In the genomic region with DNA sequence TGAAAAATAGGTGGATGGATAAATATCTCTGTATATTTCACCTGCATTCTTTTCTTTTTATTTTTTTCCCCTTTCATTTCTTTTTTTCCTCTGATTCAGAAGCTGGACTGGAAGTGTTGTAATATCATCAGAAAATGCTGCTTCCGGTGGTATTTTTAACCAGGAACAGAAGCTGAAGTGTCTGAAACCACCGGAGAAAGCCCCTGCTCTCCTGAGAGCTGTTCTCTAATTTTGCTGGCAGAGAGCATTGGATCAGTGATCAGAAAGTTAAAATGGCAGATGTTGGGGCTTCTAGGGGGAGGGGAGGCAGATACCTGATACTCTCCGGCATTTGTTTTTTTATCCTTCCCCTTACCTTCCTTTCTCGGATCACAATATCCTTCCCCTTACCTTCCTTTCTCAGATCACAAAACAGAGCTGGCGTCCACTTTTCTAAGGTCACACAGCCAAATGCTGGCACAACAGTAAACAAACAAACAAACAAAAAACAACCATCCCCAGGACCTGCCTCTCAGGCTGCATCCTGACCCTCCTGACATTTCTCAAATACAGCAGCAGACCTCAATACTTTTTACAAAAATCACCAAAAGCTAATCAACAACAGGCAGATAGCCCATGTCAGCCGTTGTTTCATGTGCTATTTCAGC, we compare ENCODE assay signal across 8 cellular contexts.
DNase-seq lines count a peak whose midpoint lies in the region; ATAC-seq, FAIRE-seq and TF ChIP-seq lines count a peak whose summit lies in the region.

No MANE protein-coding gene starts in this region.

- in situ Hi-C loops in HepG2 (cut with HindIII; ENCODE audit: extremely low pct_ligation_motif_present, low pct_unique_long_range_greater_than_20kb): no loop called here

- BruUV-seq in HepG2 (replicated peaks; lab: Mats Ljungman, UMichigan): no TSS peak

- no peak for TF ChIP-seq POLR2A in HepG2 (IDR thresholded peaks at IDR 0.05; ENCODE audit: insufficient read depth in 1 of 2, low read depth in 2 of 2, low read length in 2 of 2)
- no peak for TF ChIP-seq POLR2A in uterus (IDR thresholded peaks at IDR 0.05)
- TF ChIP-seq POLR2A in sigmoid colon (IDR thresholded peaks at IDR 0.05): peak in 1 of 2 donors; percentile 13

- H3K9me3 ChIP-seq in HepG2 (ENCODE audit: low read length) (no peaks in the 10 kb centered on the region), uterus (no peaks in the 10 kb centered on the region), sigmoid colon (no peaks in the 10 kb centered on the region)

- FAIRE-seq in HepG2 (lab: Jason Lieb, UNC): no peak

- H2AFZ ChIP-seq in HepG2 (ENCODE audit: low read length): peak overlapping the region; percentile 49

- TF ChIP-seq CTCF in HepG2 (CRISPR knock-in tag; IDR thresholded peaks at IDR 0.05) (no peak), uterus (IDR thresholded peaks at IDR 0.05) (no peak), sigmoid colon (IDR thresholded peaks at IDR 0.05) (no peak)

- H3K27ac ChIP-seq in HepG2 (ENCODE audit: extremely low read length, insufficient read depth, low read length): no peak overlapping the region
- peak overlapping the region; percentile 51 to 82 for H3K27ac ChIP-seq in uterus
- H3K27ac ChIP-seq in sigmoid colon: peak overlapping the region in 1 of 4 donors; percentile 24

- H3K27me3 Mint-ChIP-seq in activated CD4-positive, alpha-beta T cell treated with anti-CD3 and anti-CD28 coated beads for 36 hours: no peaks in the 10 kb centered on the region
- no peaks in the 10 kb centered on the region for H3K27me3 Mint-ChIP-seq in activated naive CD8-positive, alpha-beta T cell treated with anti-CD3 and anti-CD28 coated beads, Interleukin-2, amount 50 U/mL, for 24 hours

- DNase-seq in activated CD4-positive, alpha-beta T cell treated with anti-CD3 and anti-CD28 coated beads for 36 hours: peak; percentile 34
- DNase-seq in activated CD4-positive, alpha-beta T cell treated with anti-CD3 and anti-CD28 coated beads for 4 hours: no peak
- DNase-seq in NCI-H1105 (lab: John Stamatoyannopoulos, UW) (peak; percentile 54), HepG2 (ENCODE audit: low spot score) (no peak), uterus (no peak), sigmoid colon (no peak)
- DNase-seq in activated naive CD8-positive, alpha-beta T cell treated with anti-CD3 and anti-CD28 coated beads, Interleukin-2, amount 50 U/mL, for 24 hours: peak; percentile 25

- no peaks in the 10 kb centered on the region for H4K20me1 ChIP-seq in HepG2 (ENCODE audit: insufficient read depth, low read length)

- no peaks in the 10 kb centered on the region; a peak in 1 of 5 replicates for H3K27me3 ChIP-seq in HepG2 (ENCODE audit: control insufficient read depth in 1 of 2, insufficient read depth in 2 of 2, low read length in 2 of 2)
- H3K27me3 ChIP-seq in uterus: no peaks in the 10 kb centered on the region
- H3K27me3 ChIP-seq in sigmoid colon: no peaks in the 10 kb centered on the region

- CTCF ChIA-PET in activated CD4-positive, alpha-beta T cell treated with anti-CD3 and anti-CD28 coated beads for 36 hours (lab: Charles Lee): interaction anchor here (0.6 to 1.4 kb wide), 4 partner anchors 14 to 551 kb away, joined by 3 read pairs; no protein-coding TSS in a partner anchor
- CTCF ChIA-PET in HepG2 (lab: Yijun Ruan, JAX; ENCODE audit: low intra/inter-chr PET ratio, low total read pairs): no interaction called here

- H3K4me3 ChIP-seq in HepG2 (replicated peaks in 1 of 3; ENCODE audit: insufficient read depth in 1 of 3, low read depth in 2 of 3, low read length in 3 of 3) (no peak overlapping the region; a peak in 1 of 6 replicates), uterus (no peak overlapping the region), sigmoid colon (no peak overlapping the region)

- H3K9ac ChIP-seq in HepG2 (ENCODE audit: insufficient read depth, low read depth, low read length): peak overlapping the region; percentile 70; the same call in 1 of the 2 replicates

- H3K9me3 Mint-ChIP-seq in activated CD4-positive, alpha-beta T cell treated with anti-CD3 and anti-CD28 coated beads for 36 hours (ENCODE audit: low read depth): no peaks in the 10 kb centered on the region
- no peaks in the 10 kb centered on the region for H3K9me3 Mint-ChIP-seq in activated naive CD8-positive, alpha-beta T cell treated with anti-CD3 and anti-CD28 coated beads, Interleukin-2, amount 50 U/mL, for 24 hours

- no peaks in the 10 kb centered on the region for H3K79me2 ChIP-seq in HepG2 (ENCODE audit: insufficient read depth, low read length)

- peak overlapping the region; percentile 86 for H3K27ac Mint-ChIP-seq in activated CD4-positive, alpha-beta T cell treated with anti-CD3 and anti-CD28 coated beads for 36 hours
- H3K27ac Mint-ChIP-seq in activated naive CD8-positive, alpha-beta T cell treated with anti-CD3 and anti-CD28 coated beads, Interleukin-2, amount 50 U/mL, for 24 hours: peak overlapping the region; percentile 83

- no peak for TF ChIP-seq RAD21 in HepG2 (CRISPR knock-in tag; IDR thresholded peaks at IDR 0.05)

- POLR2A ChIA-PET in activated CD4-positive, alpha-beta T cell treated with anti-CD3 and anti-CD28 coated beads for 36 hours (lab: Charles Lee): interaction anchor here (0.5 kb wide), 1 partner anchor 34 kb away, joined by 4 read pairs; no protein-coding TSS in a partner anchor
- POLR2A ChIA-PET in HepG2 (lab: Yijun Ruan, JAX): interaction anchor here (0.9 to 6.4 kb wide), 11 partner anchors 25 to 180 kb away, joined by 3 to 51 read pairs (median 7); a partner anchor contains a TSS

- peaks cover 49% of the 10 kb centered on the region for H3K4me1 Mint-ChIP-seq in activated CD4-positive, alpha-beta T cell treated with anti-CD3 and anti-CD28 coated beads for 36 hours
- peaks cover 61% of the 10 kb centered on the region for H3K4me1 Mint-ChIP-seq in activated naive CD8-positive, alpha-beta T cell treated with anti-CD3 and anti-CD28 coated beads, Interleukin-2, amount 50 U/mL, for 24 hours

- H3K4me2 ChIP-seq in HepG2 (ENCODE audit: low read depth, low read length): peak overlapping the region; percentile 92

- H3K36me3 Mint-ChIP-seq in activated CD4-positive, alpha-beta T cell treated with anti-CD3 and anti-CD28 coated beads for 36 hours (ENCODE audit: low read depth): no peaks in the 10 kb centered on the region
- H3K36me3 Mint-ChIP-seq in activated naive CD8-positive, alpha-beta T cell treated with anti-CD3 and anti-CD28 coated beads, Interleukin-2, amount 50 U/mL, for 24 hours (ENCODE audit: low read depth): no peaks in the 10 kb centered on the region

- H3K4me1 ChIP-seq in HepG2 (ENCODE audit: insufficient read depth, low read length) (peaks cover 82% of the 10 kb centered on the region), uterus (no peaks in the 10 kb centered on the region), sigmoid colon (peaks cover 0 to 4% (median 0%) of the 10 kb centered on the region in 4 donors)

- intact Hi-C loops in activated CD4-positive, alpha-beta T cell treated with anti-CD3 and anti-CD28 coated beads for 36 hours (cut with DNase I, micrococcal nuclease): no loop called here
- intact Hi-C loops in HepG2 (cut with micrococcal nuclease; ENCODE audit: unreplicated experiment): loop anchor here (5.0 kb wide), 3 partner anchors 50 to 180 kb away; no protein-coding TSS in a partner anchor
- intact Hi-C loops in uterus (cut with DNase I; ENCODE audit: low total_unique reads): no loop called here
- intact Hi-C loops in sigmoid colon (cut with DNase I): no loop called here

- H3K36me3 ChIP-seq in HepG2 (replicated peaks in 1 of 2; ENCODE audit: control insufficient read depth in 1 of 2, insufficient read depth in 2 of 2, low read length in 2 of 2): no peaks in the 10 kb centered on the region
- no peaks in the 10 kb centered on the region for H3K36me3 ChIP-seq in uterus
- H3K36me3 ChIP-seq in sigmoid colon: no peaks in the 10 kb centered on the region

- no peak for TF ChIP-seq EP300 in HepG2 (IDR thresholded peaks at IDR 0.05; ENCODE audit: low read depth in 2 of 2, low read length in 2 of 2)
- no peak for TF ChIP-seq EP300 in HepG2 (CRISPR knock-in tag; IDR thresholded peaks at IDR 0.05; ENCODE audit: borderline replicate concordance)
- no peak for TF ChIP-seq EP300 in sigmoid colon (IDR thresholded peaks at IDR 0.05)

- peak; percentile 60 for ATAC-seq in activated CD4-positive, alpha-beta T cell treated with anti-CD3 and anti-CD28 coated beads for 36 hours
- ATAC-seq in activated naive CD8-positive, alpha-beta T cell treated with anti-CD3 and anti-CD28 coated beads, Interleukin-2, amount 50 U/mL, for 24 hours: no peak
- ATAC-seq in HepG2 (no peak), GM21619 (IDR thresholded peaks at IDR 0.05; ENCODE audit: unreplicated experiment) (no peak)

- WGBS in HepG2 (ENCODE audit: low lambda C conversion rate): 51% methylated on average over 6 of the region's 6 CpGs
- 35 to 59% methylated on average over 6 of the region's 6 CpGs for WGBS in sigmoid colon, 2 donors

- H3K4me3 Mint-ChIP-seq in activated CD4-positive, alpha-beta T cell treated with anti-CD3 and anti-CD28 coated beads for 36 hours: peak overlapping the region; percentile 41
- H3K4me3 Mint-ChIP-seq in activated naive CD8-positive, alpha-beta T cell treated with anti-CD3 and anti-CD28 coated beads, Interleukin-2, amount 50 U/mL, for 24 hours: peak overlapping the region; percentile 56

TF ChIP-seq in HepG2, 621 proteins besides CTCF, POLR2A, EP300 and RAD21 (continues in another document):
- TF ChIP-seq, protein P1, sequence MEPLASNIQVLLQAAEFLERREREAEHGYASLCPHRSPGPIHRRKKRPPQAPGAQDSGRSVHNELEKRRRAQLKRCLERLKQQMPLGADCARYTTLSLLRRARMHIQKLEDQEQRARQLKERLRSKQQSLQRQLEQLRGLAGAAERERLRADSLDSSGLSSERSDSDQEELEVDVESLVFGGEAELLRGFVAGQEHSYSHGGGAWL (CRISPR knock-in tag; IDR thresholded peaks at IDR 0.05): no peak
- TF ChIP-seq ARNTL (CRISPR knock-in tag; IDR thresholded peaks at IDR 0.05) (no peak), ZNF761 (CRISPR knock-in tag; conservative IDR thresholded peaks at IDR 0.05) (no peak), ZNF768 (CRISPR knock-in tag; IDR thresholded peaks at IDR 0.05) (peak; percentile 90; the same call in 1 of the 2 replicates), U2AF1 (optimal IDR thresholded peaks at IDR 0.05; ENCODE audit: low read depth, low read length) (no peak), ZFAT (CRISPR knock-in tag; conservative IDR thresholded peaks at IDR 0.05) (no peak), SP1 (IDR thresholded peaks at IDR 0.05) (no peak), SP1 (CRISPR knock-in tag; IDR thresholded peaks at IDR 0.05) (no peak)
- TF ChIP-seq, protein P2, sequence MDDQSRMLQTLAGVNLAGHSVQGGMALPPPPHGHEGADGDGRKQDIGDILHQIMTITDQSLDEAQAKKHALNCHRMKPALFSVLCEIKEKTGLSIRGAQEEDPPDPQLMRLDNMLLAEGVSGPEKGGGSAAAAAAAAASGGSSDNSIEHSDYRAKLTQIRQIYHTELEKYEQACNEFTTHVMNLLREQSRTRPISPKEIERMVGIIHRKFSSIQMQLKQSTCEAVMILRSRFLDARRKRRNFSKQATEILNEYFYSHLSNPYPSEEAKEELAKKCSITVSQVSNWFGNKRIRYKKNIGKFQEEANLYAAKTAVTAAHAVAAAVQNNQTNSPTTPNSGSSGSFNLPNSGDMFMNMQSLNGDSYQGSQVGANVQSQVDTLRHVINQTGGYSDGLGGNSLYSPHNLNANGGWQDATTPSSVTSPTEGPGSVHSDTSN (CRISPR knock-in tag; IDR thresholded peaks at IDR 0.05; ENCODE audit: borderline replicate concordance): no peak; the same call in 1 of the 2 replicates

Comparison
In these comparisons a context has a peak if more than half of its experiments do, and no peak if none do; other contexts are left out.
1. DNase-seq: peak in activated CD4-positive, alpha-beta T cell treated with anti-CD3 and anti-CD28 coated beads for 36 hours (single experiment), NCI-H1105 (single experiment) and activated naive CD8-positive, alpha-beta T cell treated with anti-CD3 and anti-CD28 coated beads, Interleukin-2, amount 50 U/mL, for 24 hours (single experiment); none in activated CD4-positive, alpha-beta T cell treated with anti-CD3 and anti-CD28 coated beads for 4 hours (0 of 2), HepG2 (single experiment), uterus (0 of 2) and sigmoid colon (single experiment).